ENCODE assay signal across 1 cellular context in the genomic region with DNA sequence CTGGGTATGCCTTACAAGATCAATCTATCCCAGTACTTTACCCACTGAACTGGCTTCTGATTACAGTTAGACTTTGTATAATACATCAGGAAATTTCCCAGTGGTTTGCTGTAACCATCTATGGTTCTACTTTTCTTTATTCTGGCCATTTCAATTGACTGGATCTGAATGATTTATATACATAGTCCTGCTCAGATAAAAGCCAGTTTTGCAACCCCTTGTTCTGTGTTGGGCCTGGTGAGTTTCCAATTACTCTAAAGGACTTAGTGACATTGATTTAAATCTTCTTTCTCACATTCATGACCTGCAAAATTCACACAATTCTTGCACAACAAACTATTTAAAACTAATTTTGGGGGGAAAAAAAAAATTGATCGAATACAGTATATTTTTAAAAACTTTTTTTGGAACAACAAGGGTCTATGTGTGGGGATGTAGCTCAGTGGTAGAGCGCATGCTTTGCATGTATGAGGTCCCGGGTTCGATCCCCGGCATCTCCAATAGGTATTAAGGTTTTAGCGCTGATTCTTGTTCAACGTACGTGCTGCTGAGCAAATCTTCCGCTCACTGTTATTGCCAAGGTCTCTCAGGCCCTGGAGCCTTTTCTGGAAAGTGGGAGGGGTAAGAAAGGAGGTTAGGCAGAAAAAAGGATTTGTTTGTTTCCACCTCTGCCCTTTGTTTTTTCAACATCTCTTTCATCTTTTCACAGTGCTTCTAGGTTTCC.
TF ChIP-seq lines count a peak whose summit lies in the region.

No MANE protein-coding gene starts in this region.

TF ChIP-seq in HepG2, 621 proteins besides CTCF, POLR2A, EP300 and RAD21 (continued from another document and continues in another):
- peak; percentile 33; the same call in 1 of the 2 replicates for TF ChIP-seq NKX3-1 (CRISPR knock-in tag; IDR thresholded peaks at IDR 0.05)
- TF ChIP-seq, protein P1, sequence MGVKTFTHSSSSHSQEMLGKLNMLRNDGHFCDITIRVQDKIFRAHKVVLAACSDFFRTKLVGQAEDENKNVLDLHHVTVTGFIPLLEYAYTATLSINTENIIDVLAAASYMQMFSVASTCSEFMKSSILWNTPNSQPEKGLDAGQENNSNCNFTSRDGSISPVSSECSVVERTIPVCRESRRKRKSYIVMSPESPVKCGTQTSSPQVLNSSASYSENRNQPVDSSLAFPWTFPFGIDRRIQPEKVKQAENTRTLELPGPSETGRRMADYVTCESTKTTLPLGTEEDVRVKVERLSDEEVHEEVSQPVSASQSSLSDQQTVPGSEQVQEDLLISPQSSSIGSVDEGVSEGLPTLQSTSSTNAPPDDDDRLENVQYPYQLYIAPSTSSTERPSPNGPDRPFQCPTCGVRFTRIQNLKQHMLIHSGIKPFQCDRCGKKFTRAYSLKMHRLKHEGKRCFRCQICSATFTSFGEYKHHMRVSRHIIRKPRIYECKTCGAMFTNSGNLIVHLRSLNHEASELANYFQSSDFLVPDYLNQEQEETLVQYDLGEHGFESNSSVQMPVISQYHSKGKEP (CRISPR knock-in tag; IDR thresholded peaks at IDR 0.05) = no peak
- no peak for TF ChIP-seq ZBTB34 (CRISPR knock-in tag; IDR thresholded peaks at IDR 0.05)
- TF ChIP-seq ZNF792 (CRISPR knock-in tag; IDR thresholded peaks at IDR 0.05) = 0 out of 2 replicates have a peak, but pooled peaks have one; percentile 22
- no peak for TF ChIP-seq ZNF136 (CRISPR knock-in tag; IDR thresholded peaks at IDR 0.05; ENCODE audit: low read depth)
- TF ChIP-seq SP1 (IDR thresholded peaks at IDR 0.05) = no peak
- TF ChIP-seq SP1 (CRISPR knock-in tag; IDR thresholded peaks at IDR 0.05) = no peak
- TF ChIP-seq ZMYM2 (CRISPR knock-in tag; IDR thresholded peaks at IDR 0.05) = 0 out of 2 replicates have a peak, but pooled peaks have one; percentile 23
- TF ChIP-seq ZFYVE20 (CRISPR knock-in tag; IDR thresholded peaks at IDR 0.05; ENCODE audit: borderline replicate concordance, low read depth) = no peak
- TF ChIP-seq RFXANK (CRISPR knock-in tag; IDR thresholded peaks at IDR 0.05) = no peak
- no peak for TF ChIP-seq ZNF10 (CRISPR knock-in tag; IDR thresholded peaks at IDR 0.05; ENCODE audit: borderline replicate concordance, low read depth)
- TF ChIP-seq EEA1 (CRISPR knock-in tag; IDR thresholded peaks at IDR 0.05; ENCODE audit: borderline replicate concordance) = no peak
- TF ChIP-seq ZBTB1 (CRISPR knock-in tag; IDR thresholded peaks at IDR 0.05; ENCODE audit: borderline replicate concordance) = no peak
- no peak for TF ChIP-seq PCBP1 (IDR thresholded peaks at IDR 0.05; ENCODE audit: borderline replicate concordance, low read depth, low read length)
- TF ChIP-seq, protein P2, sequence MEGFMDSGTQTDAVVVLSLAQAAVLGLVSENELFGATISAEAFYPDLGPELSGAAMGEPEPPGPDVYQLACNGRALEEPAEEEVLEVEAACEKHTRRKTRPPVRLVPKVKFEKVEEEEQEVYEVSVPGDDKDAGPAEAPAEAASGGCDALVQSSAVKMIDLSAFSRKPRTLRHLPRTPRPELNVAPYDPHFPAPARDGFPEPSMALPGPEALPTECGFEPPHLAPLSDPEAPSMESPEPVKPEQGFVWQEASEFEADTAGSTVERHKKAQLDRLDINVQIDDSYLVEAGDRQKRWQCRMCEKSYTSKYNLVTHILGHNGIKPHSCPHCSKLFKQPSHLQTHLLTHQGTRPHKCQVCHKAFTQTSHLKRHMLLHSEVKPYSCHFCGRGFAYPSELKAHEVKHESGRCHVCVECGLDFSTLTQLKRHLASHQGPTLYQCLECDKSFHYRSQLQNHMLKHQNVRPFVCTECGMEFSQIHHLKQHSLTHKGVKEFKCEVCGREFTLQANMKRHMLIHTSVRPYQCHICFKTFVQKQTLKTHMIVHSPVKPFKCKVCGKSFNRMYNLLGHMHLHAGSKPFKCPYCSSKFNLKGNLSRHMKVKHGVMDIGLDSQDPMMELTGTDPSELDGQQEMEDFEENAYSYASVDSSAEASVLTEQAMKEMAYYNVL (CRISPR knock-in tag; IDR thresholded peaks at IDR 0.05; ENCODE audit: borderline replicate concordance) = no peak
- no peak for TF ChIP-seq BHLHE40 (IDR thresholded peaks at IDR 0.05; ENCODE audit: low read length)
- TF ChIP-seq ARID5B (CRISPR knock-in tag; IDR thresholded peaks at IDR 0.05) = peak; percentile 48; the same call in 1 of the 2 replicates
- TF ChIP-seq MEIS1 (CRISPR knock-in tag; IDR thresholded peaks at IDR 0.05; ENCODE audit: borderline replicate concordance) = no peak
- TF ChIP-seq KDM6A (CRISPR knock-in tag; IDR thresholded peaks at IDR 0.05; ENCODE audit: low read depth) = no peak
- TF ChIP-seq HNRNPH1 (optimal IDR thresholded peaks at IDR 0.05; ENCODE audit: low read depth, low read length) = no peak
- no peak for TF ChIP-seq ZNF564 (CRISPR knock-in tag; IDR thresholded peaks at IDR 0.05)
- no peak for TF ChIP-seq RARA (CRISPR knock-in tag; IDR thresholded peaks at IDR 0.05)
- TF ChIP-seq FOXA3 (CRISPR knock-in tag; IDR thresholded peaks at IDR 0.05) = peak; percentile 27; the same call in 1 of the 2 replicates
- TF ChIP-seq, protein P3, sequence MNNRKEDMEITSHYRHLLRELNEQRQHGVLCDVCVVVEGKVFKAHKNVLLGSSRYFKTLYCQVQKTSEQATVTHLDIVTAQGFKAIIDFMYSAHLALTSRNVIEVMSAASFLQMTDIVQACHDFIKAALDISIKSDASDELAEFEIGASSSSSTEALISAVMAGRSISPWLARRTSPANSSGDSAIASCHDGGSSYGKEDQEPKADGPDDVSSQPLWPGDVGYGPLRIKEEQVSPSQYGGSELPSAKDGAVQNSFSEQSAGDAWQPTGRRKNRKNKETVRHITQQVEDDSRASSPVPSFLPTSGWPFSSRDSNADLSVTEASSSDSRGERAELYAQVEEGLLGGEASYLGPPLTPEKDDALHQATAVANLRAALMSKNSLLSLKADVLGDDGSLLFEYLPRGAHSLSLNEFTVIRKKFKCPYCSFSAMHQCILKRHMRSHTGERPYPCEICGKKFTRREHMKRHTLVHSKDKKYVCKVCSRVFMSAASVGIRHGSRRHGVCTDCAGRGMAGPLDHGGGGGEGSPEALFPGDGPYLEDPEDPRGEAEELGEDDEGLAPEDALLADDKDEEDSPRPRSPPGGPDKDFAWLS (CRISPR knock-in tag; IDR thresholded peaks at IDR 0.05; ENCODE audit: borderline replicate concordance) = no peak
- TF ChIP-seq, protein P4, sequence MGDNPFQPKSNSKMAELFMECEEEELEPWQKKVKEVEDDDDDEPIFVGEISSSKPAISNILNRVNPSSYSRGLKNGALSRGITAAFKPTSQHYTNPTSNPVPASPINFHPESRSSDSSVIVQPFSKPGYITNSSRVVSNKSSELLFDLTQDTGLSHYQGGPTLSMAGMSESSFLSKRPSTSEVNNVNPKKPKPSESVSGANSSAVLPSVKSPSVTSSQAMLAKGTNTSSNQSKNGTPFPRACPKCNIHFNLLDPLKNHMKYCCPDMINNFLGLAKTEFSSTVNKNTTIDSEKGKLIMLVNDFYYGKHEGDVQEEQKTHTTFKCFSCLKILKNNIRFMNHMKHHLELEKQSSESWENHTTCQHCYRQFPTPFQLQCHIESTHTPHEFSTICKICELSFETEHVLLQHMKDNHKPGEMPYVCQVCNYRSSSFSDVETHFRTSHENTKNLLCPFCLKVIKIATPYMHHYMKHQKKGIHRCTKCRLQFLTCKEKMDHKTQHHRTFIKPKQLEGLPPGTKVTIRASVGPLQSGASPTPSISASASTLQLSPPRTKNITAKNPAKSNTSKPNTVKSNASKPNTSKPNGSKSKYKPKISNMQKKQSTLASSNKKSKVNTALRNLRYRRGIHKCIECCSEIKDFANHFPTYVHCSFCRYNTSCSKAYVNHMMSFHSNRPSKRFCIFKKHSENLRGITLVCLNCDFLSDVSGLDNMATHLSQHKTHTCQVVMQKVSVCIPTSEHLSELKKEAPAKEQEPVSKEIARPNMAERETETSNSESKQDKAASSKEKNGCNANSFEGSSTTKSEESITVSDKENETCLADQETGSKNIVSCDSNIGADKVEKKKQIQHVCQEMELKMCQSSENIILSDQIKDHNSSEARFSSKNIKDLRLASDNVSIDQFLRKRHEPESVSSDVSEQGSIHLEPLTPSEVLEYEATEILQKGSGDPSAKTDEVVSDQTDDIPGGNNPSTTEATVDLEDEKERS (CRISPR knock-in tag; IDR thresholded peaks at IDR 0.05) = peak; percentile 45; the same call in 1 of the 2 replicates
- TF ChIP-seq ATF1 (CRISPR knock-in tag; IDR thresholded peaks at IDR 0.05) = peak; percentile 43; the same call in 1 of the 2 replicates
- no peak for TF ChIP-seq ZBTB42 (CRISPR knock-in tag; IDR thresholded peaks at IDR 0.05)
- TF ChIP-seq ARID3A (IDR thresholded peaks at IDR 0.05; ENCODE audit: low read depth, low read length) = no peak
- TF ChIP-seq PPARG (CRISPR knock-in tag; conservative IDR thresholded peaks at IDR 0.05) = 0 out of 2 replicates have a peak, but pooled peaks have one; percentile 20
- TF ChIP-seq ARID4A (CRISPR knock-in tag; IDR thresholded peaks at IDR 0.05; ENCODE audit: borderline replicate concordance) = no peak
- TF ChIP-seq, protein P5, sequence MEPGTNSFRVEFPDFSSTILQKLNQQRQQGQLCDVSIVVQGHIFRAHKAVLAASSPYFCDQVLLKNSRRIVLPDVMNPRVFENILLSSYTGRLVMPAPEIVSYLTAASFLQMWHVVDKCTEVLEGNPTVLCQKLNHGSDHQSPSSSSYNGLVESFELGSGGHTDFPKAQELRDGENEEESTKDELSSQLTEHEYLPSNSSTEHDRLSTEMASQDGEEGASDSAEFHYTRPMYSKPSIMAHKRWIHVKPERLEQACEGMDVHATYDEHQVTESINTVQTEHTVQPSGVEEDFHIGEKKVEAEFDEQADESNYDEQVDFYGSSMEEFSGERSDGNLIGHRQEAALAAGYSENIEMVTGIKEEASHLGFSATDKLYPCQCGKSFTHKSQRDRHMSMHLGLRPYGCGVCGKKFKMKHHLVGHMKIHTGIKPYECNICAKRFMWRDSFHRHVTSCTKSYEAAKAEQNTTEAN (CRISPR knock-in tag; conservative IDR thresholded peaks at IDR 0.05) = no peak
